ENCODE assay signal across 11 cellular contexts in the genomic region with DNA sequence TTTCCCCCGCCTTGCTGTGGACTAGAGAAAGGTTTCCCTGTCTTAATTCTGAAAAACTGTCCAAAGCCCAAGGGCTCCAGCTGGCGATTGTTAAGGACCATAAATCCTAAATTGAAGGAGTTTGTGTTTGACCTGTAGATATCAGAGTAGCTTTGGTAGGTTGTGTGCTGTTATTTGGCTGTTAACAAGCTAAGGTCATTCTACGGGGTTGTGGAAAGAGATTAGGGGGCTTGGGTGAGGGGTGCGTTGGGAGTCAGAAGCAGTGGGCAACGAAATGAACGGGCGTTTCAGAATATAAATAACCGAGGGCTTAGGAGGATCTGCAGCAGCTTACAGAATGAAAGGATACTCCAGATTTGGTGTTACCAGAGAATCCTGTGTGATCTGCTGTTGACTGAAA. TPM values are rescaled to one million over a fixed set of nuclear protein-coding genes. Genes with fewer than 3 reads are reported as not detected.
DNase-seq lines count a peak whose midpoint lies in the region; ATAC-seq and TF ChIP-seq lines count a peak whose summit lies in the region.
"Had no signal": no experiment of that assay in that cellular context is flagged by ENCODE, and none has a peak within 500 bp of the region (broad histone marks: within the 10 kb centered on the region; RNA-seq: fewer than 3 reads in every experiment).

No MANE protein-coding gene starts in this region.

- dilution Hi-C loops in IMR-90 (cut with HindIII; ENCODE audit: low sequenced_read_pairs, unreplicated experiment): no loop called here

- no peaks in the 10 kb centered on the region for H3K9me3 Mint-ChIP-seq in activated naive CD8-positive, alpha-beta T cell treated with anti-CD3 and anti-CD28 coated beads, Interleukin-2, amount 50 U/mL, for 24 hours
- no peaks in the 10 kb centered on the region for H3K9me3 Mint-ChIP-seq in mesothelial cell of epicardium

- H2BK15ac ChIP-seq in IMR-90 (ENCODE audit: low read depth, low read length): 0 out of 3 replicates have a peak overlapping the region, but pooled peaks have one; percentile 40

- H3K27me3 ChIP-seq in IMR-90 (ENCODE audit: control insufficient read depth, insufficient read depth, low read length): no peaks in the 10 kb centered on the region

- peak overlapping the region; percentile 19; the same call in 1 of the 2 replicates for H4K91ac ChIP-seq in IMR-90 (ENCODE audit: insufficient read depth, low read depth, low read length)

- BruUV-seq in IMR-90 (replicated peaks; lab: Mats Ljungman, UMichigan): no TSS peak

- peak overlapping the region; percentile 86 for H3K4me3 Mint-ChIP-seq in activated naive CD8-positive, alpha-beta T cell treated with anti-CD3 and anti-CD28 coated beads, Interleukin-2, amount 50 U/mL, for 24 hours
- H3K4me3 Mint-ChIP-seq in mesothelial cell of epicardium: peak overlapping the region; percentile 15

- H3K4me1 ChIP-seq in IMR-90 (ENCODE audit: control insufficient read depth, insufficient read depth, low read length): peaks cover 7% of the 10 kb centered on the region

- H2BK120ac ChIP-seq in IMR-90 (ENCODE audit: low read depth, low read length): no peak overlapping the region

- H3K23ac ChIP-seq in IMR-90 (ENCODE audit: low read depth, low read length): no peak overlapping the region

- H2BK20ac ChIP-seq in IMR-90 (ENCODE audit: low read depth, low read length): 0 out of 2 replicates have a peak overlapping the region, but pooled peaks have one; percentile 10

- 0 out of 2 replicates have a peak, but pooled peaks cover 3% of the 10 kb centered on the region for H3K9me1 ChIP-seq in IMR-90 (ENCODE audit: insufficient read depth, low read length)

- CTCF ChIA-PET in IMR-90 (lab: Yijun Ruan, JAX): no interaction called here

- peak overlapping the region; percentile 78 for H3K4me2 ChIP-seq in IMR-90 (ENCODE audit: low read depth, low read length)

- TF ChIP-seq RAD21 in IMR-90 (IDR thresholded peaks at IDR 0.05; ENCODE audit: low read length): no peak

- TF ChIP-seq CTCF in IMR-90 (conservative IDR thresholded peaks at IDR 0.05; ENCODE audit: low read depth, low read length) (no peak), mesothelial cell of epicardium (IDR thresholded peaks at IDR 0.05; ENCODE audit: unreplicated experiment) (no peak), GM13977 (IDR thresholded peaks at IDR 0.05; ENCODE audit: extremely low read depth, insufficient read depth, missing control alignments) (no peak)

- no peak overlapping the region for H2BK5ac ChIP-seq in IMR-90 (ENCODE audit: low read depth, low read length, poor library complexity, severe bottlenecking)

- 0% methylated on average over 1 of the region's 8 CpGs; no CpG with 5 or more reads in 1 of the 2 experiments for WGBS in IMR-90 (ENCODE audit: extremely low coverage in 2 of 2, insufficient read length in 1 of 2), 2 experiments

- no peak overlapping the region; the same call in 1 of the 2 replicates for H3K18ac ChIP-seq in IMR-90 (ENCODE audit: low read depth, low read length)

- H2AK9ac ChIP-seq in IMR-90 (replicated peaks; ENCODE audit: low read depth, low read length, poor library complexity): no peak overlapping the region

- H3K36me3 ChIP-seq in IMR-90 (ENCODE audit: control insufficient read depth, insufficient read depth, low read length): no peaks in the 10 kb centered on the region
- H3K36me3 ChIP-seq: SJSA1 had no signal

- no peak overlapping the region for H3K14ac ChIP-seq in IMR-90 (replicated peaks; ENCODE audit: low read depth, low read length)

- in situ Hi-C loops in IMR-90 (cut with MboI; ENCODE audit: low sequenced_read_pairs): loop anchor here (5.0 to 25.0 kb wide), 2 partner anchors 240 to 1155 kb away; no protein-coding TSS in a partner anchor
- in situ Hi-C loops in GM13977 (cut with MboI; ENCODE audit: low pct_unique_long_range_greater_than_20kb, low sequenced_read_pairs, unreplicated experiment): loop anchor here (10.0 kb wide), 1 partner anchor 232 kb away; no protein-coding TSS in a partner anchor

- H3K27ac Mint-ChIP-seq in activated naive CD8-positive, alpha-beta T cell treated with anti-CD3 and anti-CD28 coated beads, Interleukin-2, amount 50 U/mL, for 24 hours: no peak overlapping the region
- H3K27ac Mint-ChIP-seq in mesothelial cell of epicardium: no peak overlapping the region

- peaks cover 61% of the 10 kb centered on the region for H3K4me1 Mint-ChIP-seq in activated naive CD8-positive, alpha-beta T cell treated with anti-CD3 and anti-CD28 coated beads, Interleukin-2, amount 50 U/mL, for 24 hours
- peaks cover 25% of the 10 kb centered on the region for H3K4me1 Mint-ChIP-seq in mesothelial cell of epicardium

- H3K9me3 ChIP-seq in IMR-90 (ENCODE audit: control insufficient read depth, insufficient read depth, low read length): no peaks in the 10 kb centered on the region
- H3K9me3 ChIP-seq: SJSA1 had no signal

- peaks cover 13% of the 10 kb centered on the region for H3K36me3 Mint-ChIP-seq in activated naive CD8-positive, alpha-beta T cell treated with anti-CD3 and anti-CD28 coated beads, Interleukin-2, amount 50 U/mL, for 24 hours (ENCODE audit: low read depth)
- H3K36me3 Mint-ChIP-seq in mesothelial cell of epicardium: no peaks in the 10 kb centered on the region

- peak overlapping the region; percentile 76 for H2AFZ ChIP-seq in IMR-90 (replicated peaks; ENCODE audit: low read length, poor library complexity)

- H3K56ac ChIP-seq in IMR-90 (ENCODE audit: extremely low read depth, insufficient read depth, low read length): no peak overlapping the region

- no peaks in the 10 kb centered on the region; the same call in 1 of the 2 replicates for H4K20me1 ChIP-seq in IMR-90 (ENCODE audit: insufficient read depth, low read length)

- DNase-seq in NCI-H748 (lab: John Stamatoyannopoulos, UW; ENCODE audit: unreplicated experiment) (peak; percentile 42), NCI-H748 treated with DMSO at 0.1 percent for 48 hours (lab: John Stamatoyannopoulos, UW) (no peak), IMR-90 (no peak), mesothelial cell of epicardium (ENCODE audit: low spot score in 2 of 2, unreplicated experiment in 2 of 2) (no peak), GM13977 (ENCODE audit: low spot score) (no peak), NCI-H128 (lab: John Stamatoyannopoulos, UW; ENCODE audit: unreplicated experiment) (no peak), DMS114 treated with DMSO at 0.1 percent for 48 hours (lab: John Stamatoyannopoulos, UW; ENCODE audit: unreplicated experiment) (no peak)
- DNase-seq in activated naive CD8-positive, alpha-beta T cell treated with anti-CD3 and anti-CD28 coated beads, Interleukin-2, amount 50 U/mL, for 24 hours: no peak
- DNase-seq: dorsolateral prefrontal cortex, NCI-H187 treated with DMSO at 0.1 percent for 48 hours had no signal

- POLR2A ChIA-PET in IMR-90 (lab: Charles Lee; ENCODE audit: unreplicated experiment): no interaction called here

- H3K27me3 Mint-ChIP-seq in activated naive CD8-positive, alpha-beta T cell treated with anti-CD3 and anti-CD28 coated beads, Interleukin-2, amount 50 U/mL, for 24 hours: peaks cover 40% of the 10 kb centered on the region
- peaks cover 62% of the 10 kb centered on the region for H3K27me3 Mint-ChIP-seq in mesothelial cell of epicardium (ENCODE audit: low read depth)

- no peak for ATAC-seq in IMR-90 (ENCODE audit: low read depth)
- no peak for ATAC-seq in activated naive CD8-positive, alpha-beta T cell treated with anti-CD3 and anti-CD28 coated beads, Interleukin-2, amount 50 U/mL, for 24 hours

- H3K4me3 ChIP-seq in IMR-90 (ENCODE audit: insufficient read depth, low read depth, low read length): peak overlapping the region; percentile 54; the same call in 1 of the 2 replicates
- H3K4me3 ChIP-seq: SJSA1 had no signal

- H3K9ac ChIP-seq in IMR-90 (ENCODE audit: low read depth, low read length): peak overlapping the region; percentile 24; the same call in 1 of the 2 replicates

- H2AK5ac ChIP-seq in IMR-90 (ENCODE audit: low read depth, low read length): no peak overlapping the region

- no peak overlapping the region for H4K5ac ChIP-seq in IMR-90 (ENCODE audit: low read depth, low read length)

- TF ChIP-seq POLR2A in IMR-90 (IDR thresholded peaks at IDR 0.05; ENCODE audit: low read depth, low read length): no peak

- H3K4ac ChIP-seq in IMR-90 (ENCODE audit: low read depth, low read length): no peak overlapping the region

- intact Hi-C loops in IMR-90 (cut with micrococcal nuclease): no loop called here

- no peak overlapping the region for H3K27ac ChIP-seq in IMR-90 (ENCODE audit: insufficient read depth, low read length)
- H3K27ac ChIP-seq: dorsolateral prefrontal cortex, SJSA1 had no signal

- no peaks in the 10 kb centered on the region for H3K79me1 ChIP-seq in IMR-90 (ENCODE audit: low read depth in 1 of 2, low read length in 2 of 2)

- H4K8ac ChIP-seq in IMR-90 (ENCODE audit: low read depth in 2 of 2, low read length in 2 of 2): no peak overlapping the region

TF ChIP-seq in IMR-90, 13 proteins besides CTCF, POLR2A, EP300 and RAD21:
- TF ChIP-seq BHLHE40 (IDR thresholded peaks at IDR 0.05; ENCODE audit: low read depth, low read length): no peak
- TF ChIP-seq, protein P1, sequence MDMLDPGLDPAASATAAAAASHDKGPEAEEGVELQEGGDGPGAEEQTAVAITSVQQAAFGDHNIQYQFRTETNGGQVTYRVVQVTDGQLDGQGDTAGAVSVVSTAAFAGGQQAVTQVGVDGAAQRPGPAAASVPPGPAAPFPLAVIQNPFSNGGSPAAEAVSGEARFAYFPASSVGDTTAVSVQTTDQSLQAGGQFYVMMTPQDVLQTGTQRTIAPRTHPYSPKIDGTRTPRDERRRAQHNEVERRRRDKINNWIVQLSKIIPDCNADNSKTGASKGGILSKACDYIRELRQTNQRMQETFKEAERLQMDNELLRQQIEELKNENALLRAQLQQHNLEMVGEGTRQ (IDR thresholded peaks at IDR 0.05; ENCODE audit: low read depth, low read length): no peak
TF ChIP-seq in IMR-90: peak in this region for 0.

RNA-seq across cellular contexts. Expression of a gene that starts 32.6 kb away (rescaled TPM):
- total RNA-seq in IMR-90 (2012; rRNA removed) (17.2 and 20.4 TPM in 2 replicates), mesothelial cell of epicardium (19.2 to 21.5 TPM (median 21.3 TPM) in 3 replicates)
- polyA plus RNA-seq in IMR-90 (2012; rRNA removed): 14.8 and 15.7 TPM in 2 replicates
- polyA plus RNA-seq in IMR-90 (2012; cell fraction: cytosol; rRNA removed): 7.4 and 12.2 TPM in 2 replicates
- 9.8 and 25.8 TPM in 2 replicates for polyA plus RNA-seq in IMR-90 (2012; cell fraction: nucleus; rRNA removed; ENCODE audit: low replicate concordance)

RNA-seq across cellular contexts. Expression of a gene that starts 50.5 kb away (rescaled TPM):
- total RNA-seq in IMR-90 (2012; rRNA removed) (10.6 and 12.5 TPM in 2 replicates), mesothelial cell of epicardium (37.9 to 39.0 TPM (median 38.4 TPM) in 3 replicates)
- polyA plus RNA-seq in IMR-90 (2012; rRNA removed): 9.8 and 15.2 TPM in 2 replicates
- polyA plus RNA-seq in IMR-90 (2012; cell fraction: cytosol; rRNA removed): 4.9 and 6.3 TPM in 2 replicates
- polyA plus RNA-seq in IMR-90 (2012; cell fraction: nucleus; rRNA removed; ENCODE audit: low replicate concordance): 27.6 and 53.1 TPM in 2 replicates
